ENCODE assay signal across 10 cellular contexts in the genomic region with DNA sequence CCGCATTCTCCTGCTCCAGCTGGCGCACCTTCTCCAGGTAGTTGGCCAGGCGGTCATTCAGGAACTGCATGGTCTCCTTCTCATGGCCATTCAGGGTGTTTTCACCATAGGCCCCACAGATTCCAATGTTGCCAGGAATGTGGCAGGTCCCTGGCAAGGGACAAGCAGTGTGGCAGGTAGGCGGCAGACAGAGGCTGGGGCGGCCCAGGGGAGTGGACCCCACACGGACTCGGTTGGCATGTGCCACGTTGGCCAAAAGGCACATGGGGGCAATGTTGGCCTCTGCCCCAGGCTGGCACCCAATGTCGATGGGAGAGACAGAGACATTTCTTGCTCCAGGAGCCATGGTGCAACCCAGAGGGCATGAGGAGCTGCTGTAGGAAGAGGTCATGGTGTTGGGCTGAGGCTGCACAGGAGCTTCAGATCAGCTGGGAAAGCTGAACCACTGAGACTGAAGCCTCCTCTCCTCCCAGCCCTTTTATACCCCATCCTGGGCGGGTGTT. TPM values are rescaled to one million over a fixed set of nuclear protein-coding genes. Genes with fewer than 3 reads are reported as not detected.
"Had no signal": no experiment of that assay in that cellular context is flagged by ENCODE, and none has a peak within 500 bp of the region (broad histone marks: within the 10 kb centered on the region; RNA-seq: fewer than 3 reads in every experiment).

A gene (minus strand): TSS at position 453 of the 503 bp plus-strand sequence. CDS start 62 bp downstream, at position 391.

- DNase-seq: Karpas-422, KBM-7, KG1 had no signal

- H3K27ac ChIP-seq: HL-60, KMS-11 had no signal

- H3K4me2 ChIP-seq: KMS-11 had no signal

- H3K9ac ChIP-seq: KMS-11 had no signal

- ATAC-seq: HepG2, K562 had no signal

- H3K4me3 ChIP-seq: K562 had no signal

- FAIRE-seq: K562 had no signal

RNA-seq across cellular contexts. Expression of the gene that starts here (rescaled TPM):
- total RNA-seq: HepG2, HT-29, HT1080, K562 had no signal
- polyA plus RNA-seq: HepG2, IgD-negative memory B cell, K562 had no signal
